Comparison of ENCODE assay signal across 1 cellular context in the genomic region with DNA sequence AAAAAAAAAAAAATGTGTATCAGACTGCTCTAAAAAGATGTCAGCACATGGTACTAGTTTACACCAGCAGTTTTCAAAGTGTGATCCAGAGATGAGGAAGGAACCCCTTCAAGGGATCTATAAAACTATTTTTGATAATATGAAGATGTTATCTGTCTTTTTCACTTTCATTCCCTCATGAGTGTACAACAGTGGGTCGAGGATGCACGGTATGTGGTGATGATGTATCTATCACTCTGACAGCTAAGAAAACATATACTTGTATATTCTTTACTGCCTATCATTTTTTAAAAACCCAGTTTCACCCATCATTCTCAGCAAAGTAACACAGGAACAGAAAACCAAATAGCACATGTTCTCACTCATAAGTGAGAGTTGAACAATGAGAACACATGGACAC.
TF ChIP-seq lines count a peak whose summit lies in the region.

No MANE protein-coding gene starts in this region.

TF ChIP-seq in HepG2, 621 proteins besides CTCF, POLR2A, EP300 and RAD21:
- TF ChIP-seq, protein P1, sequence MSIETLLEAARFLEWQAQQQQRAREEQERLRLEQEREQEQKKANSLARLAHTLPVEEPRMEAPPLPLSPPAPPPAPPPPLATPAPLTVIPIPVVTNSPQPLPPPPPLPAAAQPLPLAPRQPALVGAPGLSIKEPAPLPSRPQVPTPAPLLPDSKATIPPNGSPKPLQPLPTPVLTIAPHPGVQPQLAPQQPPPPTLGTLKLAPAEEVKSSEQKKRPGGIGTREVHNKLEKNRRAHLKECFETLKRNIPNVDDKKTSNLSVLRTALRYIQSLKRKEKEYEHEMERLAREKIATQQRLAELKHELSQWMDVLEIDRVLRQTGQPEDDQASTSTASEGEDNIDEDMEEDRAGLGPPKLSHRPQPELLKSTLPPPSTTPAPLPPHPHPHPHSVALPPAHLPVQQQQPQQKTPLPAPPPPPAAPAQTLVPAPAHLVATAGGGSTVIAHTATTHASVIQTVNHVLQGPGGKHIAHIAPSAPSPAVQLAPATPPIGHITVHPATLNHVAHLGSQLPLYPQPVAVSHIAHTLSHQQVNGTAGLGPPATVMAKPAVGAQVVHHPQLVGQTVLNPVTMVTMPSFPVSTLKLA (IDR thresholded peaks at IDR 0.05), result 0 out of 2 replicates have a peak, but pooled peaks have one; percentile 17
- TF ChIP-seq, protein P2, sequence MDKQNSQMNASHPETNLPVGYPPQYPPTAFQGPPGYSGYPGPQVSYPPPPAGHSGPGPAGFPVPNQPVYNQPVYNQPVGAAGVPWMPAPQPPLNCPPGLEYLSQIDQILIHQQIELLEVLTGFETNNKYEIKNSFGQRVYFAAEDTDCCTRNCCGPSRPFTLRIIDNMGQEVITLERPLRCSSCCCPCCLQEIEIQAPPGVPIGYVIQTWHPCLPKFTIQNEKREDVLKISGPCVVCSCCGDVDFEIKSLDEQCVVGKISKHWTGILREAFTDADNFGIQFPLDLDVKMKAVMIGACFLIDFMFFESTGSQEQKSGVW (CRISPR knock-in tag; IDR thresholded peaks at IDR 0.05; ENCODE audit: borderline replicate concordance), result no peak
TF ChIP-seq in HepG2: peak in this region for 1.
